9 cellular contexts compared by ENCODE assay signal in genomic region chr7:2824678-2825461, GRCh38. TPM values are rescaled to one million over a fixed set of nuclear protein-coding genes. Genes with fewer than 3 reads are reported as not detected.
DNase-seq lines count a peak whose midpoint lies in the region; ATAC-seq and TF ChIP-seq lines count a peak whose summit lies in the region.
"Had no signal": no experiment of that assay in that cellular context is flagged by ENCODE, and none has a peak within 500 bp of the region (broad histone marks: within the 10 kb centered on the region; RNA-seq: fewer than 3 reads in every experiment).

No MANE protein-coding gene starts in this region.

- in situ Hi-C loops in brain microvascular endothelial cell (cut with HindIII; ENCODE audit: low pct_ligation_motif_present, low sequenced_read_pairs), result no loop called here

- no peak for TF ChIP-seq POLR2A in sigmoid colon (IDR thresholded peaks at IDR 0.05)

- DNase-seq in brain microvascular endothelial cell, result no peak
- peak; percentile 60 for DNase-seq in sigmoid colon
- no peak for DNase-seq in NCI-H510A (lab: John Stamatoyannopoulos, UW)
- no peak for DNase-seq in left lobe of liver (ENCODE audit: low spot score)
- DNase-seq: activated CD4-positive, alpha-beta T cell treated with anti-CD3 and anti-CD28 coated beads, Interleukin-2, amount 10 ng/mL, durations not matched to agents 7 days and 5 days had no signal

- TF ChIP-seq CTCF in brain microvascular endothelial cell (IDR thresholded peaks at IDR 0.05; ENCODE audit: low read depth, low read length, missing control alignments), result no peak
- TF ChIP-seq CTCF in sigmoid colon (IDR thresholded peaks at IDR 0.05), result no peak

- H3K4me3 ChIP-seq in brain microvascular endothelial cell (ENCODE audit: low read depth, low read length) (no peak overlapping the region), sigmoid colon (peak overlapping the region in 1 of 4 donors; percentile 3)

- no peaks in the 10 kb centered on the region for H3K9me3 ChIP-seq in sigmoid colon

- H3K36me3 ChIP-seq in brain microvascular endothelial cell (replicated peaks) (no peaks in the 10 kb centered on the region), sigmoid colon (no peaks in the 10 kb centered on the region)

- 78 to 89% methylated on average over 16 of the region's 16 CpGs for WGBS in sigmoid colon, 2 donors

- ATAC-seq in GM19043 (IDR thresholded peaks at IDR 0.05; ENCODE audit: low read depth, unreplicated experiment), result peak; percentile 59
- peak; percentile 34 for ATAC-seq in HG03097 (IDR thresholded peaks at IDR 0.05; ENCODE audit: low FRiP score, unreplicated experiment)
- no peak for ATAC-seq in HG03378 (IDR thresholded peaks at IDR 0.05; ENCODE audit: unreplicated experiment)
- ATAC-seq in left lobe of liver, result no peak
- ATAC-seq in GM19324 (IDR thresholded peaks at IDR 0.05; ENCODE audit: low FRiP score, unreplicated experiment), result no peak

- TF ChIP-seq EP300 in sigmoid colon (IDR thresholded peaks at IDR 0.05), result no peak

- H3K27ac ChIP-seq in brain microvascular endothelial cell, result peak overlapping the region; percentile 3
- H3K27ac ChIP-seq in sigmoid colon, result peak overlapping the region in 3 of 4 donors; percentile 29 to 55 (median 48)

- intact Hi-C loops in sigmoid colon (cut with DNase I), result no loop called here

- H3K27me3 ChIP-seq in brain microvascular endothelial cell (replicated peaks) (no peaks in the 10 kb centered on the region), sigmoid colon (no peaks in the 10 kb centered on the region)

- peaks cover 0 to 59% (median 51%) of the 10 kb centered on the region in 4 donors for H3K4me1 ChIP-seq in sigmoid colon

RNA-seq across cellular contexts. Expression of gene GNA12, which starts 19.2 kb away (rescaled TPM):
- 10 to 100 TPM; 21.4 to 46.5 (median 24.6) TPM for total RNA-seq in sigmoid colon
- polyA plus RNA-seq in sigmoid colon, result 10 to 100 TPM; 13.2 to 22.7 (median 18.6) TPM
- 16.2 TPM for total RNA-seq in left lobe of liver

Comparison
In these comparisons a context has a peak if more than half of its experiments do, and no peak if none do; other contexts are left out.
1. ATAC-seq: peak in GM19043 (single experiment) and HG03097 (single experiment); none in HG03378 (single experiment), left lobe of liver (single experiment) and GM19324 (single experiment).